1 cellular context compared by ENCODE assay signal in genomic region chr22:38373783-38374432, GRCh38.
A peak's percentile ranks its signal among the peaks of the same experiment; 100 is the strongest.
TF ChIP-seq lines count a peak whose summit lies in the region.

No MANE protein-coding gene starts in this region.

TF ChIP-seq in GM12878, 131 proteins besides CTCF, POLR2A, EP300 and RAD21 (continued from another document):
- TF ChIP-seq RELB (IDR thresholded peaks at IDR 0.05; ENCODE audit: low read depth) (peak; percentile 35; the same call in 1 of the 2 replicates), MEF2B (IDR thresholded peaks at IDR 0.05; ENCODE audit: partially characterized antibody, poor library complexity, severe bottlenecking) (peak; percentile 64), ZNF687 (IDR thresholded peaks at IDR 0.05) (peak; percentile 61), IKZF2 (IDR thresholded peaks at IDR 0.05) (peak; percentile 26 to 41; a peak in 1 of 4 replicates), RUNX3 (IDR thresholded peaks at IDR 0.05; ENCODE audit: low read length) (peak; percentile 22)
TF ChIP-seq in GM12878: peak in this region for 6; not testable (repeated sequence) for 125.
